ENCODE assay signal across 9 cellular contexts in the genomic region with DNA sequence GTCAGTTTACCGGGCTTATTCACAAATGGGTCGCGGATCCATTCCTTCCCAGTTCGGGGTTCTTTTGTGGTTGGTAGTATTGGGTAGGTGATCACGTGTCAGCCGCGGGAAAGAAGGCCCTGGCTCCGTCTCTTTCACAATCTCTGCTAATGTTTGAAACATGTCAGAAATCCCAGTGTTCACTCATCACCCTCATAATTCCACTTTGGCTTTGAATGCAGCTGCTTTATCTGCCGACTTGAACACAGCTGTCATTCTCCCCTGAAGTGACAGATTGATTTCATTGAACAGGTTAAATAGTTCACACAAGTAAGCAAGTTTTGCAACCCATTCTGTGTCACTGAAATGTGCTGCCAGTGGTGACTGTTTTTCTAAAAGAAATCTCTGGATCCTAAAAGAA. TPM values are rescaled to one million over a fixed set of nuclear protein-coding genes. Genes with fewer than 3 reads are reported as not detected.
"Had no signal": no experiment of that assay in that cellular context is flagged by ENCODE, and none has a peak within 500 bp of the region (broad histone marks: within the 10 kb centered on the region; RNA-seq: fewer than 3 reads in every experiment).

No MANE protein-coding gene starts in this region.

RNA-seq across cellular contexts. Expression of a gene that starts 44.5 kb away (rescaled TPM):
- total RNA-seq: PC-3, PC-9, Peyer's patch, Right ventricle myocardium inferior, Right ventricle myocardium superior, RPMI7951, SJSA1, SK-MEL-5 had no signal
- polyA plus RNA-seq: SK-N-SH had no signal
